ENCODE assay signal across 26 cellular contexts in the genomic region with DNA sequence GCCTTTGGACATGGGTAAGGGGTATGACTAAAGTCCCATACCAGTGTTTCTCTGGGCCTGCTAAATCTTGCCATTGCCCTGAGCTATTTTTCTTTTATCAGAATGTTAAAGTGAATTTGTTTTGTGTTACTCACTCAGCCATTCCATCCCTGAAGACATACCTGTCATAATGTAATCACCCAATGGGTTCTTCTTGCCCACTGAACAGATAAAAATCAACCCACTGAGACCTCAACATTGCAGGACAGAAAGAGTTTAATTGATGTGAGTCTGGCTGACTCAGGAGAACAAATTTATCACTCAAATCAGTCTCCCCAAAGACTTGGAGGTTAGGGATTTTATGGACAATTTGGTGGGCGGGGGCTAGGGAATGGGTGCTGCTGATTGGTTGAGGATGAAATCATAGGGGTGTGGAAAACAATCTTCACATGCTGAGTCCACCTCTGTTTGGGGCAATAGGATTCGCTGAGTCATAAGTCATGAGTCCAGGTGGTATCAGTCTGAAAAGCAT. TPM values are rescaled to one million over a fixed set of nuclear protein-coding genes. Genes with fewer than 3 reads are reported as not detected.
"Had no signal": no experiment of that assay in that cellular context is flagged by ENCODE, and none has a peak within 500 bp of the region (broad histone marks: within the 10 kb centered on the region; RNA-seq: fewer than 3 reads in every experiment).

No MANE protein-coding gene starts in this region.

- H3K4me1 Mint-ChIP-seq: activated naive CD4-positive, alpha-beta T cell treated with anti-CD3 and anti-CD28 coated beads, Interleukin-2, amount 50 U/mL, for 24 hours; central memory CD8-positive, alpha-beta T cell had no signal

- H3K4me1 ChIP-seq: adrenal gland, gastrocnemius medialis, parathyroid adenoma, thyroid gland, uterus had no signal

- H3K27me3 ChIP-seq: adrenal gland, gastrocnemius medialis, heart left ventricle, neutrophil, thyroid gland, uterus had no signal

- H2AFZ ChIP-seq: parathyroid adenoma had no signal

- H3K27me3 Mint-ChIP-seq: activated B cell treated with CpG ODN at 0.5 μM for 24 hours; activated CD8-positive, alpha-beta T cell treated with anti-CD3 and anti-CD28 coated beads for 36 hours; central memory CD8-positive, alpha-beta T cell; stimulated activated memory B cell treated with anti-CD40 and anti-IgM and Interleukin-4, amounts not matched to agents 10 μg/mL and 1 μg/mL and 100 μg/mL, for 72 hours had no signal

- H3K27ac Mint-ChIP-seq: activated B cell treated with CpG ODN at 0.5 μM for 24 hours; activated CD8-positive, alpha-beta T cell treated with anti-CD3 and anti-CD28 coated beads for 36 hours; activated naive CD4-positive, alpha-beta T cell treated with anti-CD3 and anti-CD28 coated beads, Interleukin-2, amount 50 U/mL, for 24 hours; naive thymus-derived CD8-positive, alpha-beta T cell; stimulated activated memory B cell treated with anti-CD40 and anti-IgM and Interleukin-4, amounts not matched to agents 10 μg/mL and 1 μg/mL and 100 μg/mL, for 72 hours had no signal

- H3K36me3 Mint-ChIP-seq: activated naive CD4-positive, alpha-beta T cell treated with anti-CD3 and anti-CD28 coated beads, Interleukin-2, amount 50 U/mL, for 24 hours had no signal

- H3K4me3 Mint-ChIP-seq: activated B cell treated with CpG ODN at 0.5 μM for 24 hours; activated CD8-positive, alpha-beta T cell treated with anti-CD3 and anti-CD28 coated beads for 36 hours; activated naive CD4-positive, alpha-beta T cell treated with anti-CD3 and anti-CD28 coated beads, Interleukin-2, amount 50 U/mL, for 24 hours; central memory CD8-positive, alpha-beta T cell; naive thymus-derived CD8-positive, alpha-beta T cell; stimulated activated memory B cell treated with anti-CD40 and anti-IgM and Interleukin-4, amounts not matched to agents 10 μg/mL and 1 μg/mL and 100 μg/mL, for 72 hours had no signal

- H3K36me3 ChIP-seq: adrenal gland, gastrocnemius medialis, heart left ventricle, neutrophil, thyroid gland, uterus had no signal

- H3K79me2 ChIP-seq: parathyroid adenoma had no signal

- H3K27ac ChIP-seq: adrenal gland, gastrocnemius medialis, heart left ventricle, neutrophil, parathyroid adenoma, thyroid gland, uterus had no signal

- H3K9me3 ChIP-seq: adrenal gland, gastrocnemius medialis, neutrophil, thyroid gland, uterus had no signal

- FAIRE-seq: endothelial cell of umbilical vein had no signal

- DNase-seq: activated B cell treated with CpG ODN at 0.5 μM for 24 hours; activated CD4-positive, alpha-beta T cell treated with anti-CD3 and anti-CD28 coated beads for 48 hours; activated CD8-positive, alpha-beta memory T cell treated with anti-CD3 and anti-CD28 coated beads, Interleukin-2, amount 50 U/mL, for 4 hours; activated CD8-positive, alpha-beta T cell treated with anti-CD3 and anti-CD28 coated beads for 36 hours; activated effector memory CD4-positive, alpha-beta T cell treated with anti-CD3 and anti-CD28 coated beads, Interleukin-2, amount 50 U/mL, for 16 hours; activated T-cell treated with anti-CD3 and anti-CD28 coated beads, Interleukin-2, amount 50 U/mL, for 48 hours; adrenal gland; cortex of kidney; effector CD4-positive, alpha-beta T cell; gastrocnemius medialis; heart left ventricle; islet precursor cell; left ventricle myocardium superior; mesenchymal stem cell; naive thymus-derived CD8-positive, alpha-beta T cell; retina; stimulated activated CD4-positive, alpha-beta T cell treated with anti-CD3 and anti-CD28 coated beads, Interleukin-2, amount 100 ng/mL, for 48 hours; thyroid gland; uterus had no signal

- H3K4me3 ChIP-seq: adrenal gland, gastrocnemius medialis, heart left ventricle, thyroid gland, uterus had no signal

- H3K9ac ChIP-seq: parathyroid adenoma had no signal

- ATAC-seq: activated CD8-positive, alpha-beta T cell treated with anti-CD3 and anti-CD28 coated beads for 36 hours; gastrocnemius medialis; heart left ventricle; left ventricle myocardium superior; naive thymus-derived CD8-positive, alpha-beta T cell; stimulated activated memory B cell treated with anti-CD40 and anti-IgM and Interleukin-4, amounts not matched to agents 10 μg/mL and 1 μg/mL and 100 μg/mL, for 72 hours had no signal

RNA-seq across cellular contexts. Expression of a gene that starts 47.4 kb away (rescaled TPM):
- total RNA-seq: activated CD8-positive, alpha-beta T cell treated with anti-CD3 and anti-CD28 coated beads for 36 hours; endothelial cell of umbilical vein; fibroblast of lung; gastrocnemius medialis; naive thymus-derived CD8-positive, alpha-beta T cell had no signal
- polyA plus RNA-seq: endothelial cell of umbilical vein; fibroblast of lung; heart left ventricle; naive thymus-derived CD8-positive, alpha-beta T cell had no signal
